In genomic region chr3:129626744-129627349, GRCh38 we compare ENCODE assay signal across 8 cellular contexts. TPM values are rescaled to one million over a fixed set of nuclear protein-coding genes. Genes with fewer than 3 reads are reported as not detected.
DNase-seq lines count a peak whose midpoint lies in the region; ATAC-seq and TF ChIP-seq lines count a peak whose summit lies in the region.

No MANE protein-coding gene starts in this region.

- DNase-seq in ELR (ENCODE audit: low read depth) = peak; percentile 93
- peak; percentile 79 for DNase-seq in HS-27A (ENCODE audit: low read depth)
- DNase-seq in SK-N-MC (ENCODE audit: low read depth, low spot score) = no peak
- peak; percentile 70 for DNase-seq in amniotic epithelial cell (ENCODE audit: low read depth)
- DNase-seq in right atrium auricular region (ENCODE audit: low spot score) = peak; percentile 93
- peak; percentile 79 for DNase-seq in putamen (ENCODE audit: low spot score)
- DNase-seq in NCI-H526 treated with DMSO at 0.1 percent for 48 hours (lab: John Stamatoyannopoulos, UW) = no peak

- TF ChIP-seq CTCF in right atrium auricular region (IDR thresholded peaks at IDR 0.05) = peak in 1 of 2 donors; percentile 39

- peak overlapping the region; percentile 91 for H3K27ac ChIP-seq in SK-N-MC
- peak overlapping the region; percentile 95 to 97 for H3K27ac ChIP-seq in right atrium auricular region

- H3K36me3 ChIP-seq in SK-N-MC (ENCODE audit: insufficient read depth, low read length) (no peaks in the 10 kb centered on the region), right atrium auricular region (no peaks in the 10 kb centered on the region)

- H3K9me3 ChIP-seq in SK-N-MC (ENCODE audit: low read depth, low read length) (no peaks in the 10 kb centered on the region), right atrium auricular region (no peaks in the 10 kb centered on the region)

- peak; percentile 94 for ATAC-seq in GM21381 (IDR thresholded peaks at IDR 0.05; ENCODE audit: unreplicated experiment)

- peak overlapping the region; percentile 59 for H3K9ac ChIP-seq in SK-N-MC (ENCODE audit: insufficient read length)

- H3K4me3 ChIP-seq in SK-N-MC = peak overlapping the region; percentile 67
- H3K4me3 ChIP-seq in right atrium auricular region = peak overlapping the region; percentile 46 to 68

- no peaks in the 10 kb centered on the region for H3K27me3 ChIP-seq in right atrium auricular region

- H3K4me1 ChIP-seq in right atrium auricular region = peaks cover 0 to 61% of the 10 kb centered on the region in 2 donors

RNA-seq across cellular contexts. Expression of gene PLXND1, which starts 20.4 kb away (rescaled TPM):
- 10 to 100 TPM; 44.5 to 93.1 TPM for total RNA-seq in right atrium auricular region

Comparison
In these comparisons a context has a peak if more than half of its experiments do, and no peak if none do; other contexts are left out.
1. DNase-seq: peak in ELR (single experiment), HS-27A (single experiment), amniotic epithelial cell (single experiment), right atrium auricular region (single experiment) and putamen (single experiment); none in SK-N-MC (single experiment) and NCI-H526 treated with DMSO at 0.1 percent for 48 hours (single experiment).